Comparison of ENCODE assay signal across 1 cellular context in the genomic region with DNA sequence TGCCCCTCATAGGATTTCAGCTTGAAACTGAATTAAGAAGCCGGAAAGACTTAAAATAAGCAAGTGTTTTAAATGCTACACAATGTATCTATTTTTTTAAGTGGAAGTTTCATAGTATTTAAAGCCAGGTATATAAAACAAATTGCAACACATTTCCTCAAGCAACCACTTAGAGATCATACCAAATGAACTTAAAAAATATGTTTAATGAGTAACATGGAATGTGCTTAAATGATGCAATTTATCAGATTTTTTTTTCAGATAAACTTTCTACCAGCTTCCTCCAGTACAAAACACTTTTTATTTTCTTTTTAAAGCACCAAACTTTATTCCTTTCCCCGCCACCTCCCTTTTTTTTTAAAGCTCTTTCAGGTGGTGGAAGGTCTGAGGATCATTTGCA.
TF ChIP-seq lines count a peak whose summit lies in the region.

No MANE protein-coding gene starts in this region.

TF ChIP-seq in GM23338, 12 proteins besides CTCF, POLR2A, EP300 and RAD21 (continued from another document):
- TF ChIP-seq, protein P1, sequence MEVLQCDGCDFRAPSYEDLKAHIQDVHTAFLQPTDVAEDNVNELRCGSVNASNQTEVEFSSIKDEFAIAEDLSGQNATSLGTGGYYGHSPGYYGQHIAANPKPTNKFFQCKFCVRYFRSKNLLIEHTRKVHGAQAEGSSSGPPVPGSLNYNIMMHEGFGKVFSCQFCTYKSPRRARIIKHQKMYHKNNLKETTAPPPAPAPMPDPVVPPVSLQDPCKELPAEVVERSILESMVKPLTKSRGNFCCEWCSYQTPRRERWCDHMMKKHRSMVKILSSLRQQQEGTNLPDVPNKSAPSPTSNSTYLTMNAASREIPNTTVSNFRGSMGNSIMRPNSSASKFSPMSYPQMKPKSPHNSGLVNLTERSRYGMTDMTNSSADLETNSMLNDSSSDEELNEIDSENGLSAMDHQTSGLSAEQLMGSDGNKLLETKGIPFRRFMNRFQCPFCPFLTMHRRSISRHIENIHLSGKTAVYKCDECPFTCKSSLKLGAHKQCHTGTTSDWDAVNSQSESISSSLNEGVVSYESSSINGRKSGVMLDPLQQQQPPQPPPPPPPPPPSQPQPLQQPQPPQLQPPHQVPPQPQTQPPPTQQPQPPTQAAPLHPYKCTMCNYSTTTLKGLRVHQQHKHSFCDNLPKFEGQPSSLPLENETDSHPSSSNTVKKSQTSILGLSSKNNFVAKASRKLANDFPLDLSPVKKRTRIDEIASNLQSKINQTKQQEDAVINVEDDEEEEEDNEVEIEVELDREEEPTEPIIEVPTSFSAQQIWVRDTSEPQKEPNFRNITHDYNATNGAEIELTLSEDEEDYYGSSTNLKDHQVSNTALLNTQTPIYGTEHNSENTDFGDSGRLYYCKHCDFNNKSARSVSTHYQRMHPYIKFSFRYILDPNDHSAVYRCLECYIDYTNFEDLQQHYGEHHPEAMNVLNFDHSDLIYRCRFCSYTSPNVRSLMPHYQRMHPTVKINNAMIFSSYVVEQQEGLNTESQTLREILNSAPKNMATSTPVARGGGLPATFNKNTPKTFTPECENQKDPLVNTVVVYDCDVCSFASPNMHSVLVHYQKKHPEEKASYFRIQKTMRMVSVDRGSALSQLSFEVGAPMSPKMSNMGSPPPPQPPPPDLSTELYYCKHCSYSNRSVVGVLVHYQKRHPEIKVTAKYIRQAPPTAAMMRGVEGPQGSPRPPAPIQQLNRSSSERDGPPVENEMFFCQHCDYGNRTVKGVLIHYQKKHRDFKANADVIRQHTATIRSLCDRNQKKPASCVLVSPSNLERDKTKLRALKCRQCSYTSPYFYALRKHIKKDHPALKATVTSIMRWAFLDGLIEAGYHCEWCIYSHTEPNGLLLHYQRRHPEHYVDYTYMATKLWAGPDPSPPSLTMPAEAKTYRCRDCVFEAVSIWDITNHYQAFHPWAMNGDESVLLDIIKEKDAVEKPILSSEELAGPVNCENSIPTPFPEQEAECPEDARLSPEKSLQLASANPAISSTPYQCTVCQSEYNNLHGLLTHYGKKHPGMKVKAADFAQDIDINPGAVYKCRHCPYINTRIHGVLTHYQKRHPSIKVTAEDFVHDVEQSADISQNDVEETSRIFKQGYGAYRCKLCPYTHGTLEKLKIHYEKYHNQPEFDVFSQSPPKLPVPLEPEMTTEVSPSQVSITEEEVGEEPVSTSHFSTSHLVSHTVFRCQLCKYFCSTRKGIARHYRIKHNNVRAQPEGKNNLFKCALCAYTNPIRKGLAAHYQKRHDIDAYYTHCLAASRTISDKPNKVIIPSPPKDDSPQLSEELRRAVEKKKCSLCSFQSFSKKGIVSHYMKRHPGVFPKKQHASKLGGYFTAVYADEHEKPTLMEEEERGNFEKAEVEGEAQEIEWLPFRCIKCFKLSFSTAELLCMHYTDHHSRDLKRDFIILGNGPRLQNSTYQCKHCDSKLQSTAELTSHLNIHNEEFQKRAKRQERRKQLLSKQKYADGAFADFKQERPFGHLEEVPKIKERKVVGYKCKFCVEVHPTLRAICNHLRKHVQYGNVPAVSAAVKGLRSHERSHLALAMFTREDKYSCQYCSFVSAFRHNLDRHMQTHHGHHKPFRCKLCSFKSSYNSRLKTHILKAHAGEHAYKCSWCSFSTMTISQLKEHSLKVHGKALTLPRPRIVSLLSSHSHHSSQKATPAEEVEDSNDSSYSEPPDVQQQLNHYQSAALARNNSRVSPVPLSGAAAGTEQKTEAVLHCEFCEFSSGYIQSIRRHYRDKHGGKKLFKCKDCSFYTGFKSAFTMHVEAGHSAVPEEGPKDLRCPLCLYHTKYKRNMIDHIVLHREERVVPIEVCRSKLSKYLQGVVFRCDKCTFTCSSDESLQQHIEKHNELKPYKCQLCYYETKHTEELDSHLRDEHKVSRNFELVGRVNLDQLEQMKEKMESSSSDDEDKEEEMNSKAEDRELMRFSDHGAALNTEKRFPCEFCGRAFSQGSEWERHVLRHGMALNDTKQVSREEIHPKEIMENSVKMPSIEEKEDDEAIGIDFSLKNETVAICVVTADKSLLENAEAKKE (CRISPR knock-in tag; IDR thresholded peaks at IDR 0.05): no peak
- TF ChIP-seq EZH2phosphoT487 (IDR thresholded peaks at IDR 0.05; ENCODE audit: unreplicated experiment): no peak
- no peak for TF ChIP-seq EZH2 (IDR thresholded peaks at IDR 0.05; ENCODE audit: low read depth, unreplicated experiment)
- TF ChIP-seq STAT1 (IDR thresholded peaks at IDR 0.05; ENCODE audit: unreplicated experiment): no peak
- TF ChIP-seq, protein P2, sequence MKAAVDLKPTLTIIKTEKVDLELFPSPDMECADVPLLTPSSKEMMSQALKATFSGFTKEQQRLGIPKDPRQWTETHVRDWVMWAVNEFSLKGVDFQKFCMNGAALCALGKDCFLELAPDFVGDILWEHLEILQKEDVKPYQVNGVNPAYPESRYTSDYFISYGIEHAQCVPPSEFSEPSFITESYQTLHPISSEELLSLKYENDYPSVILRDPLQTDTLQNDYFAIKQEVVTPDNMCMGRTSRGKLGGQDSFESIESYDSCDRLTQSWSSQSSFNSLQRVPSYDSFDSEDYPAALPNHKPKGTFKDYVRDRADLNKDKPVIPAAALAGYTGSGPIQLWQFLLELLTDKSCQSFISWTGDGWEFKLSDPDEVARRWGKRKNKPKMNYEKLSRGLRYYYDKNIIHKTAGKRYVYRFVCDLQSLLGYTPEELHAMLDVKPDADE (IDR thresholded peaks at IDR 0.05): no peak
- TF ChIP-seq ZNF114 (CRISPR knock-in tag; IDR thresholded peaks at IDR 0.05): no peak
- TF ChIP-seq, protein P3, sequence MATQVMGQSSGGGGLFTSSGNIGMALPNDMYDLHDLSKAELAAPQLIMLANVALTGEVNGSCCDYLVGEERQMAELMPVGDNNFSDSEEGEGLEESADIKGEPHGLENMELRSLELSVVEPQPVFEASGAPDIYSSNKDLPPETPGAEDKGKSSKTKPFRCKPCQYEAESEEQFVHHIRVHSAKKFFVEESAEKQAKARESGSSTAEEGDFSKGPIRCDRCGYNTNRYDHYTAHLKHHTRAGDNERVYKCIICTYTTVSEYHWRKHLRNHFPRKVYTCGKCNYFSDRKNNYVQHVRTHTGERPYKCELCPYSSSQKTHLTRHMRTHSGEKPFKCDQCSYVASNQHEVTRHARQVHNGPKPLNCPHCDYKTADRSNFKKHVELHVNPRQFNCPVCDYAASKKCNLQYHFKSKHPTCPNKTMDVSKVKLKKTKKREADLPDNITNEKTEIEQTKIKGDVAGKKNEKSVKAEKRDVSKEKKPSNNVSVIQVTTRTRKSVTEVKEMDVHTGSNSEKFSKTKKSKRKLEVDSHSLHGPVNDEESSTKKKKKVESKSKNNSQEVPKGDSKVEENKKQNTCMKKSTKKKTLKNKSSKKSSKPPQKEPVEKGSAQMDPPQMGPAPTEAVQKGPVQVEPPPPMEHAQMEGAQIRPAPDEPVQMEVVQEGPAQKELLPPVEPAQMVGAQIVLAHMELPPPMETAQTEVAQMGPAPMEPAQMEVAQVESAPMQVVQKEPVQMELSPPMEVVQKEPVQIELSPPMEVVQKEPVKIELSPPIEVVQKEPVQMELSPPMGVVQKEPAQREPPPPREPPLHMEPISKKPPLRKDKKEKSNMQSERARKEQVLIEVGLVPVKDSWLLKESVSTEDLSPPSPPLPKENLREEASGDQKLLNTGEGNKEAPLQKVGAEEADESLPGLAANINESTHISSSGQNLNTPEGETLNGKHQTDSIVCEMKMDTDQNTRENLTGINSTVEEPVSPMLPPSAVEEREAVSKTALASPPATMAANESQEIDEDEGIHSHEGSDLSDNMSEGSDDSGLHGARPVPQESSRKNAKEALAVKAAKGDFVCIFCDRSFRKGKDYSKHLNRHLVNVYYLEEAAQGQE (IDR thresholded peaks at IDR 0.05; ENCODE audit: unreplicated experiment): no peak
- TF ChIP-seq JUNB (IDR thresholded peaks at IDR 0.05; ENCODE audit: unreplicated experiment): no peak
- no peak for TF ChIP-seq NANOG (IDR thresholded peaks at IDR 0.05; ENCODE audit: borderline replicate concordance)
- no peak for TF ChIP-seq POLR2AphosphoS5 (IDR thresholded peaks at IDR 0.05; ENCODE audit: low read depth)
